ENCODE assay signal across 2 cellular contexts in the genomic region with DNA sequence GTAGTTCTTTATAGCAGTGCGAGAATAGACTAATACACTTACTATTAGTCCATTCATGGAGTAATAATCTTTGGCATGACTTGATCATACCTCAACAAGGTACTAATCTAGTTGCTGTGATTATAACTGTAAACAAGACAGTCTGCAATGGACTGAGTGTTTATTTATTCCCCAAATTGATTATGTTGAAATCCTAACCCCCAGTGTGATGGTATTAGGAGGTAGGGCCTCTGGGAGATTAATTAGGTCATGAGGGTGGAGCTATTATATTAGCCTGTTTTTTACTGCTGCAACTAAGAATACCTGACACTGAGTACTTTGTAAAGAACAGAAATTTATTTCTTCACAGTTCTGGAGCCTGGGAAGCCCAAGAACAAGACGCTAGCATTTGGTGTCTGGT.
TF ChIP-seq lines count a peak whose summit lies in the region.

No MANE protein-coding gene starts in this region.

TF ChIP-seq in HepG2, 621 proteins besides CTCF, POLR2A, EP300 and RAD21:
- no peak for TF ChIP-seq ATF7 (IDR thresholded peaks at IDR 0.05)
- TF ChIP-seq ATF7 (CRISPR knock-in tag; IDR thresholded peaks at IDR 0.05), result no peak
- no peak for TF ChIP-seq CREB1 (IDR thresholded peaks at IDR 0.05)
- no peak for TF ChIP-seq CREB1 (CRISPR knock-in tag; IDR thresholded peaks at IDR 0.05)
- no peak for TF ChIP-seq ZNF558 (CRISPR knock-in tag; IDR thresholded peaks at IDR 0.05; ENCODE audit: borderline replicate concordance)
- TF ChIP-seq, protein P1, sequence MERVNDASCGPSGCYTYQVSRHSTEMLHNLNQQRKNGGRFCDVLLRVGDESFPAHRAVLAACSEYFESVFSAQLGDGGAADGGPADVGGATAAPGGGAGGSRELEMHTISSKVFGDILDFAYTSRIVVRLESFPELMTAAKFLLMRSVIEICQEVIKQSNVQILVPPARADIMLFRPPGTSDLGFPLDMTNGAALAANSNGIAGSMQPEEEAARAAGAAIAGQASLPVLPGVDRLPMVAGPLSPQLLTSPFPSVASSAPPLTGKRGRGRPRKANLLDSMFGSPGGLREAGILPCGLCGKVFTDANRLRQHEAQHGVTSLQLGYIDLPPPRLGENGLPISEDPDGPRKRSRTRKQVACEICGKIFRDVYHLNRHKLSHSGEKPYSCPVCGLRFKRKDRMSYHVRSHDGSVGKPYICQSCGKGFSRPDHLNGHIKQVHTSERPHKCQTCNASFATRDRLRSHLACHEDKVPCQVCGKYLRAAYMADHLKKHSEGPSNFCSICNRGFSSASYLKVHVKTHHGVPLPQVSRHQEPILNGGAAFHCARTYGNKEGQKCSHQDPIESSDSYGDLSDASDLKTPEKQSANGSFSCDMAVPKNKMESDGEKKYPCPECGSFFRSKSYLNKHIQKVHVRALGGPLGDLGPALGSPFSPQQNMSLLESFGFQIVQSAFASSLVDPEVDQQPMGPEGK (CRISPR knock-in tag; IDR thresholded peaks at IDR 0.05), result no peak
- no peak for TF ChIP-seq HDAC1 (CRISPR knock-in tag; IDR thresholded peaks at IDR 0.05)

TF ChIP-seq in GM23338, 12 proteins besides CTCF, POLR2A, EP300 and RAD21:
- TF ChIP-seq CREB1 (CRISPR knock-in tag; IDR thresholded peaks at IDR 0.05; ENCODE audit: low read depth), result no peak
